ENCODE assay signal across 1 cellular context in genomic region chr21:16407403-16408279, GRCh38.
TF ChIP-seq lines count a peak whose summit lies in the region.

No MANE protein-coding gene starts in this region.

TF ChIP-seq in HEK293, 187 proteins besides CTCF, POLR2A, EP300 and RAD21 (continued from another document):
- TF ChIP-seq, protein P1, sequence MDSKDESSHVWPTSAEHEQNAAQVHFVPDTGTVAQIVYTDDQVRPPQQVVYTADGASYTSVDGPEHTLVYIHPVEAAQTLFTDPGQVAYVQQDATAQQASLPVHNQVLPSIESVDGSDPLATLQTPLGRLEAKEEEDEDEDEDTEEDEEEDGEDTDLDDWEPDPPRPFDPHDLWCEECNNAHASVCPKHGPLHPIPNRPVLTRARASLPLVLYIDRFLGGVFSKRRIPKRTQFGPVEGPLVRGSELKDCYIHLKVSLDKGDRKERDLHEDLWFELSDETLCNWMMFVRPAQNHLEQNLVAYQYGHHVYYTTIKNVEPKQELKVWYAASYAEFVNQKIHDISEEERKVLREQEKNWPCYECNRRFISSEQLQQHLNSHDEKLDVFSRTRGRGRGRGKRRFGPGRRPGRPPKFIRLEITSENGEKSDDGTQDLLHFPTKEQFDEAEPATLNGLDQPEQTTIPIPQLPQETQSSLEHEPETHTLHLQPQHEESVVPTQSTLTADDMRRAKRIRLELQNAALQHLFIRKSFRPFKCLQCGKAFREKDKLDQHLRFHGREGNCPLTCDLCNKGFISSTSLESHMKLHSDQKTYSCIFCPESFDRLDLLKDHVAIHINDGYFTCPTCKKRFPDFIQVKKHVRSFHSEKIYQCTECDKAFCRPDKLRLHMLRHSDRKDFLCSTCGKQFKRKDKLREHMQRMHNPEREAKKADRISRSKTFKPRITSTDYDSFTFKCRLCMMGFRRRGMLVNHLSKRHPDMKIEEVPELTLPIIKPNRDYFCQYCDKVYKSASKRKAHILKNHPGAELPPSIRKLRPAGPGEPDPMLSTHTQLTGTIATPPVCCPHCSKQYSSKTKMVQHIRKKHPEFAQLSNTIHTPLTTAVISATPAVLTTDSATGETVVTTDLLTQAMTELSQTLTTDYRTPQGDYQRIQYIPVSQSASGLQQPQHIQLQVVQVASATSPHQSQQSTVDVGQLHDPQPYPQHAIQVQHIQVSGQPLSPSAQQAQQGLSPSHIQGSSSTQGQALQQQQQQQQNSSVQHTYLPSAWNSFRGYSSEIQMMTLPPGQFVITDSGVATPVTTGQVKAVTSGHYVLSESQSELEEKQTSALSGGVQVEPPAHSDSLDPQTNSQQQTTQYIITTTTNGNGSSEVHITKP (tag by site-specific recombination; IDR thresholded peaks at IDR 0.05): no peak
